ENCODE assay signal across 15 cellular contexts in genomic region chr2:235850771-235851551, GRCh38.
"Had no signal": no experiment of that assay in that cellular context is flagged by ENCODE, and none has a peak within 500 bp of the region (broad histone marks: within the 10 kb centered on the region; RNA-seq: fewer than 3 reads in every experiment).

No MANE protein-coding gene starts in this region.

- H3K36me3 ChIP-seq: brain microvascular endothelial cell, left ventricle myocardium inferior had no signal

- H3K4me3 Mint-ChIP-seq: endodermal cell; stimulated activated effector memory CD8-positive, alpha-beta T cell treated with anti-CD3 and anti-CD28 coated beads, Interleukin-12 subunit alpha, Interleukin-12 subunit beta, amount 100 ng/mL, for 72 hours; T-helper 1 cell treated with Interleukin-12 subunit alpha and Interleukin-12 subunit beta and Interleukin-4 antibody, amounts not matched to agents 30 μg/mL and 1 μg/mL, for 36 hours had no signal

- H3K9ac ChIP-seq: parathyroid adenoma had no signal

- H3K4me3 ChIP-seq: left ventricle myocardium inferior, SK-N-MC had no signal

- H3K9me3 Mint-ChIP-seq: activated naive CD4-positive, alpha-beta T cell treated with anti-CD3 and anti-CD28 coated beads, Interleukin-2, amount 50 U/mL, for 72 hours; endodermal cell; stimulated activated effector memory CD8-positive, alpha-beta T cell treated with anti-CD3 and anti-CD28 coated beads, Interleukin-12 subunit alpha, Interleukin-12 subunit beta, amount 100 ng/mL, for 72 hours; T-helper 1 cell treated with Interleukin-12 subunit alpha and Interleukin-12 subunit beta and Interleukin-4 antibody, amounts not matched to agents 30 μg/mL and 1 μg/mL, for 36 hours had no signal

- H3K36me3 Mint-ChIP-seq: activated naive CD4-positive, alpha-beta T cell treated with anti-CD3 and anti-CD28 coated beads, Interleukin-2, amount 50 U/mL, for 72 hours; stimulated activated effector memory CD8-positive, alpha-beta T cell treated with anti-CD3 and anti-CD28 coated beads, Interleukin-12 subunit alpha, Interleukin-12 subunit beta, amount 100 ng/mL, for 72 hours had no signal

- H2AFZ ChIP-seq: parathyroid adenoma had no signal

- H3K9me3 ChIP-seq: left ventricle myocardium inferior had no signal

- H3K79me2 ChIP-seq: parathyroid adenoma had no signal

- H3K27ac ChIP-seq: brain microvascular endothelial cell, left ventricle myocardium inferior, parathyroid adenoma, SK-N-MC had no signal

- ATAC-seq: activated naive CD4-positive, alpha-beta T cell treated with anti-CD3 and anti-CD28 coated beads, Interleukin-2, amount 50 U/mL, for 72 hours; stimulated activated effector memory CD8-positive, alpha-beta T cell treated with anti-CD3 and anti-CD28 coated beads, Interleukin-12 subunit alpha, Interleukin-12 subunit beta, amount 100 ng/mL, for 72 hours had no signal

- H3K4me1 ChIP-seq: parathyroid adenoma had no signal

- H3K27ac Mint-ChIP-seq: activated naive CD4-positive, alpha-beta T cell treated with anti-CD3 and anti-CD28 coated beads, Interleukin-2, amount 50 U/mL, for 72 hours; endodermal cell; stimulated activated effector memory CD8-positive, alpha-beta T cell treated with anti-CD3 and anti-CD28 coated beads, Interleukin-12 subunit alpha, Interleukin-12 subunit beta, amount 100 ng/mL, for 72 hours; T-helper 1 cell treated with Interleukin-12 subunit alpha and Interleukin-12 subunit beta and Interleukin-4 antibody, amounts not matched to agents 30 μg/mL and 1 μg/mL, for 36 hours had no signal

- H3K27me3 ChIP-seq: brain microvascular endothelial cell had no signal

- DNase-seq: activated CD4-positive, alpha-beta T cell treated with anti-CD3 and anti-CD28 coated beads, Interleukin-2, amount 50 U/mL, for 1 hour; activated T-cell treated with anti-CD3 and anti-CD28 coated beads for 4 hours; amniotic stem cell; brain microvascular endothelial cell; cerebellar nuclear complex; erythroblast; left ventricle myocardium inferior; small intestine; trophoblast cell had no signal
